9 cellular contexts compared by ENCODE assay signal in genomic region chr1:101293461-101294045, GRCh38. TPM values are rescaled to one million over a fixed set of nuclear protein-coding genes. Genes with fewer than 3 reads are reported as not detected.
DNase-seq lines count a peak whose midpoint lies in the region; ATAC-seq and TF ChIP-seq lines count a peak whose summit lies in the region.
"Had no signal": no experiment of that assay in that cellular context is flagged by ENCODE, and none has a peak within 500 bp of the region (broad histone marks: within the 10 kb centered on the region; RNA-seq: fewer than 3 reads in every experiment).

No MANE protein-coding gene starts in this region.

- H3K4me1 Mint-ChIP-seq in T-helper 2 cell treated with Interferon-gamma antibody and Interleukin-4, amounts not matched to agents 5 μg/mL and 100 μg/mL, for 36 hours (ENCODE audit: low read depth): peaks cover 46% of the 10 kb centered on the region
- peaks cover 47 to 79% of the 10 kb centered on the region in 2 donors for H3K4me1 Mint-ChIP-seq in immature natural killer cell

- H3K4me3 ChIP-seq in sigmoid colon: no peak overlapping the region
- no peak overlapping the region for H3K4me3 ChIP-seq in PC-9
- H3K4me3 ChIP-seq: lung had no signal

- no peaks in the 10 kb centered on the region for H3K4me1 ChIP-seq in sigmoid colon
- peaks cover 37% of the 10 kb centered on the region for H3K4me1 ChIP-seq in PC-9 (replicated peaks; ENCODE audit: insufficient read depth)

- H2AFZ ChIP-seq in PC-9: no peak overlapping the region

- POLR2A ChIA-PET in PC-9 (lab: Charles Lee; ENCODE audit: unreplicated experiment): interaction anchor here (0.6 kb wide), 1 partner anchor 74 kb away, joined by 7 read pairs; no protein-coding TSS in a partner anchor

- intact Hi-C loops in sigmoid colon (cut with DNase I): no loop called here
- intact Hi-C loops in PC-9 (cut with micrococcal nuclease; ENCODE audit: unreplicated experiment): no loop called here

- H3K27ac ChIP-seq in sigmoid colon: no peak overlapping the region
- no peak overlapping the region for H3K27ac ChIP-seq in PC-9

- no peak for TF ChIP-seq POLR2A in sigmoid colon (IDR thresholded peaks at IDR 0.05)

- no peaks in the 10 kb centered on the region for H3K9me2 ChIP-seq in PC-9 (ENCODE audit: insufficient read depth)

- H3K36me3 Mint-ChIP-seq in T-helper 2 cell treated with Interferon-gamma antibody and Interleukin-4, amounts not matched to agents 5 μg/mL and 100 μg/mL, for 36 hours (ENCODE audit: low read depth): no peaks in the 10 kb centered on the region
- H3K36me3 Mint-ChIP-seq in immature natural killer cell: peaks cover 0 to 10% (median 0%) of the 10 kb centered on the region in 3 donors

- H3K79me2 ChIP-seq in PC-9 (ENCODE audit: low read depth): no peaks in the 10 kb centered on the region

- H3F3A ChIP-seq in PC-9 (ENCODE audit: insufficient read depth, low read depth): peaks cover 11% of the 10 kb centered on the region; the same call in 1 of the 2 replicates

- H3K9me3 ChIP-seq in sigmoid colon (no peaks in the 10 kb centered on the region), PC-9 (ENCODE audit: insufficient read depth, low read depth) (no peaks in the 10 kb centered on the region)

- no peak for TF ChIP-seq EP300 in sigmoid colon (IDR thresholded peaks at IDR 0.05)

- H3K27me3 ChIP-seq in sigmoid colon (no peaks in the 10 kb centered on the region), PC-9 (ENCODE audit: insufficient read depth, low read depth) (no peaks in the 10 kb centered on the region)

- ATAC-seq in GM18868 (IDR thresholded peaks at IDR 0.05; ENCODE audit: unreplicated experiment) (peak; percentile 78), HG02852 (IDR thresholded peaks at IDR 0.05; ENCODE audit: unreplicated experiment) (peak; percentile 61)

- 52 to 82% methylated on average over 4 of the region's 4 CpGs for WGBS in sigmoid colon, 2 donors

- no TSS peak for BruUV-seq in PC-9 (replicated peaks; lab: Mats Ljungman, UMichigan)

- CTCF ChIA-PET in PC-9 (lab: Charles Lee): no interaction called here

- no peaks in the 10 kb centered on the region for H4K20me1 ChIP-seq in PC-9 (ENCODE audit: insufficient read depth)

- H3K36me3 ChIP-seq in sigmoid colon (no peaks in the 10 kb centered on the region), PC-9 (ENCODE audit: low read depth) (no peaks in the 10 kb centered on the region)

- peak overlapping the region; percentile 6 for H3K27ac Mint-ChIP-seq in T-helper 2 cell treated with Interferon-gamma antibody and Interleukin-4, amounts not matched to agents 5 μg/mL and 100 μg/mL, for 36 hours
- H3K27ac Mint-ChIP-seq in immature natural killer cell: peak overlapping the region; percentile 47 to 91 (median 67)

- H3K27me3 Mint-ChIP-seq in T-helper 2 cell treated with Interferon-gamma antibody and Interleukin-4, amounts not matched to agents 5 μg/mL and 100 μg/mL, for 36 hours (ENCODE audit: low read depth): peaks cover 21% of the 10 kb centered on the region
- H3K27me3 Mint-ChIP-seq in immature natural killer cell (ENCODE audit: low read depth in 3 of 3): peaks cover 0 to 1% (median 0%) of the 10 kb centered on the region in 3 donors

- peak overlapping the region; percentile 21 for H3K4me3 Mint-ChIP-seq in T-helper 2 cell treated with Interferon-gamma antibody and Interleukin-4, amounts not matched to agents 5 μg/mL and 100 μg/mL, for 36 hours
- peak overlapping the region; percentile 11 to 38 (median 23) for H3K4me3 Mint-ChIP-seq in immature natural killer cell

- no peak overlapping the region for H3K4me2 ChIP-seq in PC-9

- H3K9me3 Mint-ChIP-seq in T-helper 2 cell treated with Interferon-gamma antibody and Interleukin-4, amounts not matched to agents 5 μg/mL and 100 μg/mL, for 36 hours: no peaks in the 10 kb centered on the region
- no peaks in the 10 kb centered on the region for H3K9me3 Mint-ChIP-seq in immature natural killer cell

- peak; percentile 76 for DNase-seq in T-helper 2 cell treated with Interferon-gamma antibody and Interleukin-4, amounts not matched to agents 5 μg/mL and 100 μg/mL, for 36 hours (ENCODE audit: low spot score)
- DNase-seq in immature natural killer cell (peak in 1 of 3 donors; percentile 46), NCI-H146 treated with DMSO at 0.1 percent for 48 hours (lab: John Stamatoyannopoulos, UW; ENCODE audit: unreplicated experiment) (no peak), sigmoid colon (no peak), NCI-H526 (lab: John Stamatoyannopoulos, UW) (no peak), PC-9 (no peak)

- TF ChIP-seq CTCF in sigmoid colon (IDR thresholded peaks at IDR 0.05) (no peak), PC-9 (conservative IDR thresholded peaks at IDR 0.05) (no peak)

RNA-seq across cellular contexts. Expression of gene S1PR1, which starts 56.7 kb away (rescaled TPM):
- polyA plus RNA-seq in immature natural killer cell (100 to 1,000 TPM in 2 of 3 donors, 10 to 100 TPM in 1; 99.8 to 142 (median 126) TPM), sigmoid colon (10 to 100 TPM in 1 of 3 donors, 1 to 10 TPM in 2; 1.2 to 29.3 (median 4.2) TPM)
- total RNA-seq in sigmoid colon (10 to 100 TPM; 16.4 to 25.5 (median 22.3) TPM), PC-9 (2021) (0.15 and 0.68 TPM in 2 replicates)

Comparison
In these comparisons a context has a peak if more than half of its experiments do, and no peak if none do; other contexts are left out.
1. RNA of gene S1PR1, which starts 56.7 kb away (total RNA-seq): 16.4 to 25.5 TPM in sigmoid colon; 0.15 to 0.68 TPM in PC-9; every median in the first group is over 10 times any median in the second.